In genomic region chr5:138708761-138709160, GRCh38 we compare ENCODE assay signal across 16 cellular contexts.
"Had no signal": no experiment of that assay in that cellular context is flagged by ENCODE, and none has a peak within 500 bp of the region (broad histone marks: within the 10 kb centered on the region; RNA-seq: fewer than 3 reads in every experiment).

No MANE protein-coding gene starts in this region.

- ATAC-seq: activated T-helper 17 cell treated with anti-CD3 and anti-CD28 coated beads, Interleukin-2, amount 50 U/mL, for 72 hours; foreskin keratinocyte; natural killer cell treated with Interleukin-12 subunit alpha and Interleukin-12 subunit beta and Interleukin-15 and Interleukin-18, amount 100 ng/mL, for 72 hours had no signal

- H3K36me3 Mint-ChIP-seq: activated naive CD8-positive, alpha-beta T cell treated with anti-CD3 and anti-CD28 coated beads for 36 hours; natural killer cell treated with Interleukin-12 subunit alpha and Interleukin-12 subunit beta and Interleukin-15 and Interleukin-18, amount 100 ng/mL, for 72 hours had no signal

- H3K27me3 ChIP-seq: dorsolateral prefrontal cortex, foreskin keratinocyte, right atrium auricular region, transverse colon had no signal

- H3K27ac ChIP-seq: dorsolateral prefrontal cortex, epithelial cell of prostate, foreskin keratinocyte, prostate gland, right atrium auricular region, transverse colon, VCaP had no signal

- H3K36me3 ChIP-seq: prostate gland, right atrium auricular region, transverse colon had no signal

- H3K9me3 ChIP-seq: prostate gland, right atrium auricular region, transverse colon had no signal

- H3K4me1 ChIP-seq: prostate gland, right atrium auricular region, transverse colon had no signal

- H3K4me1 Mint-ChIP-seq: activated naive CD8-positive, alpha-beta T cell treated with anti-CD3 and anti-CD28 coated beads for 36 hours; activated T-helper 17 cell treated with anti-CD3 and anti-CD28 coated beads, Interleukin-2, amount 50 U/mL, for 72 hours had no signal

- H3K4me3 ChIP-seq: dorsolateral prefrontal cortex, prostate gland, right atrium auricular region, transverse colon had no signal

- H3K27ac Mint-ChIP-seq: activated naive CD8-positive, alpha-beta T cell treated with anti-CD3 and anti-CD28 coated beads for 36 hours; activated T-helper 17 cell treated with anti-CD3 and anti-CD28 coated beads, Interleukin-2, amount 50 U/mL, for 72 hours; natural killer cell treated with Interleukin-12 subunit alpha and Interleukin-12 subunit beta and Interleukin-15 and Interleukin-18, amount 100 ng/mL, for 72 hours; stimulated activated naive CD8-positive, alpha-beta T cell treated with anti-CD3 and anti-CD28 coated beads, Interleukin-15, Interleukin-2, amounts not matched to agents 100 ng/mL and 50 ng/mL, for 24 hours had no signal

- H3K9me3 Mint-ChIP-seq: activated naive CD8-positive, alpha-beta T cell treated with anti-CD3 and anti-CD28 coated beads for 36 hours; activated T-helper 17 cell treated with anti-CD3 and anti-CD28 coated beads, Interleukin-2, amount 50 U/mL, for 72 hours; natural killer cell treated with Interleukin-12 subunit alpha and Interleukin-12 subunit beta and Interleukin-15 and Interleukin-18, amount 100 ng/mL, for 72 hours; stimulated activated naive CD8-positive, alpha-beta T cell treated with anti-CD3 and anti-CD28 coated beads, Interleukin-15, Interleukin-2, amounts not matched to agents 100 ng/mL and 50 ng/mL, for 24 hours had no signal

- H3K4me3 Mint-ChIP-seq: activated naive CD8-positive, alpha-beta T cell treated with anti-CD3 and anti-CD28 coated beads for 36 hours; activated T-helper 17 cell treated with anti-CD3 and anti-CD28 coated beads, Interleukin-2, amount 50 U/mL, for 72 hours; natural killer cell treated with Interleukin-12 subunit alpha and Interleukin-12 subunit beta and Interleukin-15 and Interleukin-18, amount 100 ng/mL, for 72 hours; stimulated activated naive CD8-positive, alpha-beta T cell treated with anti-CD3 and anti-CD28 coated beads, Interleukin-15, Interleukin-2, amounts not matched to agents 100 ng/mL and 50 ng/mL, for 24 hours had no signal

- DNase-seq: activated CD4-positive, alpha-beta T cell treated with anti-CD3 and anti-CD28 coated beads, Interleukin-2, amount 50 U/mL, for 4 hours; activated naive CD4-positive, alpha-beta T cell; activated naive CD8-positive, alpha-beta T cell treated with anti-CD3 and anti-CD28 coated beads for 36 hours; amniotic stem cell; caudate nucleus; dorsolateral prefrontal cortex; foreskin keratinocyte; T-helper 2 cell; transverse colon had no signal
